ENCODE assay signal across 19 cellular contexts in genomic region chr14:96486705-96487104, GRCh38. TPM values are rescaled to one million over a fixed set of nuclear protein-coding genes. Genes with fewer than 3 reads are reported as not detected.
DNase-seq lines count a peak whose midpoint lies in the region; ATAC-seq and TF ChIP-seq lines count a peak whose summit lies in the region.
"Had no signal": no experiment of that assay in that cellular context is flagged by ENCODE, and none has a peak within 500 bp of the region (broad histone marks: within the 10 kb centered on the region; RNA-seq: fewer than 3 reads in every experiment).

No MANE protein-coding gene starts in this region.

- no peaks in the 10 kb centered on the region for H3K4me1 ChIP-seq in stomach
- H3K4me1 ChIP-seq: foreskin keratinocyte, SJCRH30 had no signal

- peak; percentile 64 for ATAC-seq in GM19438 (IDR thresholded peaks at IDR 0.05; ENCODE audit: low read depth, unreplicated experiment)
- ATAC-seq in HG02981 (IDR thresholded peaks at IDR 0.05; ENCODE audit: unreplicated experiment), result peak; percentile 57
- ATAC-seq: foreskin keratinocyte had no signal

- H3K4me3 ChIP-seq in GM08714 (ENCODE audit: low read length) (peak overlapping the region; percentile 45; the same call in 1 of the 2 replicates), stomach (no peak overlapping the region)
- H3K4me3 ChIP-seq: SJCRH30 had no signal

- H3K27ac ChIP-seq in stomach, result no peak overlapping the region
- H3K27ac ChIP-seq: foreskin keratinocyte, SJCRH30 had no signal

- H3K36me3 ChIP-seq in stomach, result no peaks in the 10 kb centered on the region
- H3K36me3 ChIP-seq: SJCRH30 had no signal

- intact Hi-C loops in stomach (cut with DNase I; ENCODE audit: low total_unique reads), result no loop called here

- TF ChIP-seq EP300 in stomach (IDR thresholded peaks at IDR 0.05), result no peak

- WGBS in stomach, 5 donors, result 74 to 87% (median 84%) methylated on average over 4 of the region's 4 CpGs

- no peaks in the 10 kb centered on the region for H3K9me3 ChIP-seq in stomach
- H3K9me3 ChIP-seq: SJCRH30 had no signal

- DNase-seq in MV-4-11 (lab: John Stamatoyannopoulos, UW) (peak; percentile 74), T-helper 2 cell (no peak), stomach (no peak)
- no peak for DNase-seq in effector CD4-positive, alpha-beta T cell
- DNase-seq in activated CD8-positive, alpha-beta memory T cell treated with anti-CD3 and anti-CD28 coated beads for 24 hours, result no peak
- DNase-seq: ACHN; activated CD4-positive, alpha-beta T cell treated with anti-CD3 and anti-CD28 coated beads for 4 hours; activated naive CD4-positive, alpha-beta T cell treated with Interleukin-2 at 50 U/mL for 16 hours; CD8-positive, alpha-beta memory T cell; EL; foreskin keratinocyte; H9; midbrain; NCI-H1436; SJCRH30; T1000 had no signal

- no peak for TF ChIP-seq POLR2A in stomach (IDR thresholded peaks at IDR 0.05)

- no peaks in the 10 kb centered on the region for H3K27me3 ChIP-seq in stomach
- H3K27me3 ChIP-seq: foreskin keratinocyte, SJCRH30 had no signal

- no peak for TF ChIP-seq CTCF in stomach (IDR thresholded peaks at IDR 0.05)

RNA-seq across cellular contexts. Expression of gene PAPOLA, which starts 15.5 kb away (rescaled TPM):
- 100 to 1,000 TPM in 4 of 5 donors, 10 to 100 TPM in 1; 85.2 to 317 (median 170) TPM for total RNA-seq in stomach
- 100 to 1,000 TPM in 1 of 3 donors, 10 to 100 TPM in 2; 60.9 to 101 (median 65.2) TPM for polyA plus RNA-seq in stomach
